Comparison of ENCODE assay signal across 9 cellular contexts in genomic region chr2:96527990-96528679, GRCh38. TPM values are rescaled to one million over a fixed set of nuclear protein-coding genes. Genes with fewer than 3 reads are reported as not detected.
A peak's percentile ranks its signal among the peaks of the same experiment; 100 is the strongest.
DNase-seq lines count a peak whose midpoint lies in the region; TF ChIP-seq lines count a peak whose summit lies in the region.
"Had no signal": no experiment of that assay in that cellular context is flagged by ENCODE, and none has a peak within 500 bp of the region (broad histone marks: within the 10 kb centered on the region; RNA-seq: fewer than 3 reads in every experiment).

No MANE protein-coding gene starts in this region.

- peak overlapping the region; percentile 58 for H3K4me3 Mint-ChIP-seq in type B pancreatic cell

- peak; percentile 17 to 35 for DNase-seq in NOMO-1 (lab: John Stamatoyannopoulos, UW; ENCODE audit: unreplicated experiment in 2 of 2)
- DNase-seq in NOMO-1 treated with DMSO at 0.1 percent for 48 hours (lab: John Stamatoyannopoulos, UW; ENCODE audit: unreplicated experiment): no peak
- peak; percentile 86 to 89 for DNase-seq in activated CD4-positive, alpha-beta T cell treated with anti-CD3 and anti-CD28 coated beads, Interleukin-2, amount 50 U/mL, for 48 hours
- DNase-seq in type B pancreatic cell (ENCODE audit: extremely low spot score, unreplicated experiment): peak; percentile 60
- no peak for DNase-seq in HCEC 1CT
- no peak for DNase-seq in germinal center (ENCODE audit: low spot score)

- H3K27me3 ChIP-seq in esophagus (ENCODE audit: control insufficient read depth in 1 of 2, insufficient read depth in 2 of 2, low read length in 2 of 2): no peaks in the 10 kb centered on the region
- H3K27me3 ChIP-seq in neutrophil: peaks cover 57% of the 10 kb centered on the region

- H3K36me3 Mint-ChIP-seq in type B pancreatic cell: no peaks in the 10 kb centered on the region

- H3K27me3 Mint-ChIP-seq in type B pancreatic cell: peaks cover 37% of the 10 kb centered on the region

- H3K36me3 ChIP-seq in esophagus (ENCODE audit: control insufficient read depth in 2 of 2, insufficient read depth in 2 of 2, low read length in 1 of 2): no peaks in the 10 kb centered on the region
- no peaks in the 10 kb centered on the region for H3K36me3 ChIP-seq in neutrophil

- no peak for TF ChIP-seq CTCF in neutrophil (IDR thresholded peaks at IDR 0.05)
- TF ChIP-seq CTCF in type B pancreatic cell (conservative IDR thresholded peaks at IDR 0.05): no peak

- H3K4me1 Mint-ChIP-seq in type B pancreatic cell (ENCODE audit: unreplicated experiment): peaks cover 26% of the 10 kb centered on the region

- H3K27ac ChIP-seq in esophagus (ENCODE audit: low read depth in 2 of 2, low read length in 1 of 2): peak overlapping the region; percentile 65 to 76
- no peak overlapping the region for H3K27ac ChIP-seq in neutrophil
- H3K27ac ChIP-seq: C4-2B had no signal

- peak overlapping the region in 1 of 2 donors; percentile 50 for H3K4me3 ChIP-seq in esophagus (ENCODE audit: low read depth in 1 of 2, low read length in 2 of 2)
- H3K4me3 ChIP-seq in neutrophil (ENCODE audit: low read depth in 1 of 2, low read length in 1 of 2): peak overlapping the region; percentile 31 to 67

- H3K27ac Mint-ChIP-seq in type B pancreatic cell: no peak overlapping the region

- H3K9me3 Mint-ChIP-seq in type B pancreatic cell: no peaks in the 10 kb centered on the region

- H3K4me1 ChIP-seq in esophagus (ENCODE audit: control insufficient read depth in 2 of 2, insufficient read depth in 2 of 2, low read length in 1 of 2): peaks cover 3 to 18% of the 10 kb centered on the region in 2 donors
- H3K4me1 ChIP-seq in neutrophil (ENCODE audit: control insufficient read depth in 1 of 2, insufficient read depth in 1 of 2, low read depth in 1 of 2, low read length in 1 of 2): peaks cover 42 to 43% of the 10 kb centered on the region in 2 experiments

- H3K9me3 ChIP-seq in esophagus (ENCODE audit: control insufficient read depth in 2 of 2, insufficient read depth in 1 of 2, low read depth in 1 of 2, low read length in 1 of 2): peaks cover 0 to 3% of the 10 kb centered on the region in 2 donors
- no peaks in the 10 kb centered on the region for H3K9me3 ChIP-seq in neutrophil

- WGBS in esophagus, 2 donors: 35 to 36% methylated on average over 13 of the region's 13 CpGs

RNA-seq across cellular contexts. Expression of gene ARID5A, which starts 8.4 kb away (rescaled TPM):
- 1 to 10 TPM; 8.0 to 9.7 TPM for polyA plus RNA-seq in esophagus
- 5.1 and 11.9 TPM in 2 replicates for total RNA-seq in type B pancreatic cell (ENCODE audit: low replicate concordance)

RNA-seq across cellular contexts. Expression of gene NEURL3, which starts 23.0 kb away (rescaled TPM):
- polyA plus RNA-seq in esophagus: under 1 TPM in 1 of 2 donors, not detected in 1; 0.06 TPM
- total RNA-seq in type B pancreatic cell (ENCODE audit: low replicate concordance): 1.1 and 2.5 TPM in 2 replicates

Comparison
In these comparisons a context has a peak if more than half of its experiments do, and no peak if none do; other contexts are left out.
1. DNase-seq: peak in NOMO-1 (2 of 2), activated CD4-positive, alpha-beta T cell treated with anti-CD3 and anti-CD28 coated beads, Interleukin-2, amount 50 U/mL, for 48 hours (2 of 2) and type B pancreatic cell (single experiment); none in NOMO-1 treated with DMSO at 0.1 percent for 48 hours (single experiment), HCEC 1CT (single experiment) and germinal center (single experiment).